Comparison of ENCODE assay signal across 13 cellular contexts in genomic region chr16:73067671-73068545, GRCh38. TPM values are rescaled to one million over a fixed set of nuclear protein-coding genes. Genes with fewer than 3 reads are reported as not detected.
A peak's percentile ranks its signal among the peaks of the same experiment; 100 is the strongest.
DNase-seq lines count a peak whose midpoint lies in the region; ATAC-seq and TF ChIP-seq lines count a peak whose summit lies in the region.
"Had no signal": no experiment of that assay in that cellular context is flagged by ENCODE, and none has a peak within 500 bp of the region (broad histone marks: within the 10 kb centered on the region; RNA-seq: fewer than 3 reads in every experiment).

No MANE protein-coding gene starts in this region.

- no peak overlapping the region for H2AFZ ChIP-seq in GM23338

- ATAC-seq in GM23338 (no peak), lower lobe of right lung (no peak)

- H3K9me3 Mint-ChIP-seq in GM23338: peaks cover 7% of the 10 kb centered on the region; the same call in 2 of the 3 replicates
- H3K9me3 Mint-ChIP-seq in chondrocyte (ENCODE audit: low read depth): no peaks in the 10 kb centered on the region
- H3K9me3 Mint-ChIP-seq: activated CD4-positive, alpha-beta memory T cell treated with anti-CD3 and anti-CD28 coated beads for 36 hours had no signal

- peaks cover 67% of the 10 kb centered on the region for H3K4me1 ChIP-seq in GM23338 (ENCODE audit: insufficient read depth)
- H3K4me1 ChIP-seq in lower lobe of right lung: peaks cover 64% of the 10 kb centered on the region
- H3K4me1 ChIP-seq in skeletal muscle tissue (ENCODE audit: control insufficient read depth in 3 of 3, insufficient read depth in 3 of 3, low read length in 3 of 3): peaks cover 44 to 74% (median 62%) of the 10 kb centered on the region in 3 donors

- H3K27ac ChIP-seq in GM23338 (ENCODE audit: low read depth) (no peak overlapping the region), lower lobe of right lung (peak overlapping the region; percentile 86), skeletal muscle tissue (ENCODE audit: low read depth, low read length) (peak overlapping the region; percentile 96)
- H3K27ac ChIP-seq: BLaER1 had no signal

- H3K27me3 ChIP-seq in GM23338 (ENCODE audit: insufficient read depth) (peaks cover 91% of the 10 kb centered on the region), lower lobe of right lung (ENCODE audit: low read depth) (peaks cover 40% of the 10 kb centered on the region), skeletal muscle tissue (ENCODE audit: control insufficient read depth in 3 of 3, insufficient read depth in 3 of 3, low read length in 3 of 3) (peaks cover 0 to 2% (median 2%) of the 10 kb centered on the region in 3 donors)

- H3K36me3 Mint-ChIP-seq in GM23338 (ENCODE audit: low read depth) (no peaks in the 10 kb centered on the region), chondrocyte (ENCODE audit: low read depth) (no peaks in the 10 kb centered on the region)
- H3K36me3 Mint-ChIP-seq: activated CD4-positive, alpha-beta memory T cell treated with anti-CD3 and anti-CD28 coated beads for 36 hours; activated naive CD8-positive, alpha-beta T cell had no signal

- H3K9me3 ChIP-seq in lower lobe of right lung (no peaks in the 10 kb centered on the region), skeletal muscle tissue (ENCODE audit: control insufficient read depth in 3 of 3, low read length in 3 of 3) (no peaks in the 10 kb centered on the region)
- H3K9me3 ChIP-seq: BLaER1 had no signal

- intact Hi-C loops in lower lobe of right lung (cut with DNase I): no loop called here

- H3F3A ChIP-seq in GM23338 (replicated peaks; ENCODE audit: low read depth): peaks cover 23% of the 10 kb centered on the region

- TF ChIP-seq CTCF in GM23338 (conservative IDR thresholded peaks at IDR 0.05; ENCODE audit: low read depth in 2 of 2): no peak
- no peak for TF ChIP-seq CTCF in chondrocyte (IDR thresholded peaks at IDR 0.05)
- TF ChIP-seq CTCF in lower lobe of right lung (IDR thresholded peaks at IDR 0.05): no peak

- H3K4me3 ChIP-seq in GM23338: peak overlapping the region; percentile 62
- H3K4me3 ChIP-seq in lower lobe of right lung: no peak overlapping the region
- peak overlapping the region in 1 of 3 donors; percentile 58 for H3K4me3 ChIP-seq in skeletal muscle tissue (ENCODE audit: low read length in 3 of 3)
- H3K4me3 ChIP-seq: BLaER1 had no signal

- H3K36me3 ChIP-seq in GM23338 (ENCODE audit: insufficient read depth) (no peaks in the 10 kb centered on the region; the same call in 1 of the 2 replicates), lower lobe of right lung (no peaks in the 10 kb centered on the region), skeletal muscle tissue (ENCODE audit: control insufficient read depth in 3 of 3, insufficient read depth in 3 of 3, low read length in 3 of 3) (no peaks in the 10 kb centered on the region)
- H3K36me3 ChIP-seq: BLaER1 had no signal

- H3K4me3 Mint-ChIP-seq in GM23338: no peak overlapping the region; the same call in 2 of the 3 replicates
- peak overlapping the region; percentile 6 for H3K4me3 Mint-ChIP-seq in chondrocyte (ENCODE audit: unreplicated experiment)
- H3K4me3 Mint-ChIP-seq: activated CD4-positive, alpha-beta memory T cell treated with anti-CD3 and anti-CD28 coated beads for 36 hours; activated naive CD8-positive, alpha-beta T cell had no signal

- peaks cover 7% of the 10 kb centered on the region for H4K20me1 ChIP-seq in GM23338 (replicated peaks; ENCODE audit: insufficient read depth)

- H3K4me1 Mint-ChIP-seq in GM23338 (peaks cover 51% of the 10 kb centered on the region), chondrocyte (ENCODE audit: low read depth) (peaks cover 89% of the 10 kb centered on the region)

- no peaks in the 10 kb centered on the region for H3K9me2 ChIP-seq in GM23338 (ENCODE audit: insufficient read depth)

- H3K4me2 ChIP-seq in GM23338: peak overlapping the region; percentile 91; the same call in 1 of the 2 replicates
- H3K4me2 ChIP-seq: BLaER1 had no signal

- no peak for DNase-seq in GM23338 (ENCODE audit: low spot score)
- DNase-seq in chondrocyte (ENCODE audit: low spot score): no peak
- no peak for DNase-seq in lower lobe of right lung
- DNase-seq in activated effector memory CD4-positive, alpha-beta T cell treated with Interleukin-2 at 50 U/mL for 16 hours: no peak
- DNase-seq in activated effector memory CD4-positive, alpha-beta T cell treated with anti-CD3 and anti-CD28 coated beads, Interleukin-2, amount 50 U/mL, for 16 hours: no peak
- DNase-seq in NCI-H1092 (lab: John Stamatoyannopoulos, UW): no peak
- no peak for DNase-seq in KBM-7
- DNase-seq: activated CD4-positive, alpha-beta memory T cell treated with anti-CD3 and anti-CD28 coated beads for 36 hours; effector memory CD4-positive, alpha-beta T cell; NCI-H748 treated with DMSO at 0.1 percent for 48 hours had no signal

- peaks cover 93% of the 10 kb centered on the region for H3K27me3 Mint-ChIP-seq in GM23338 (ENCODE audit: insufficient read depth, low read depth, poor library complexity)
- no peaks in the 10 kb centered on the region for H3K27me3 Mint-ChIP-seq in chondrocyte (ENCODE audit: low read depth)

- no peak overlapping the region for H3K27ac Mint-ChIP-seq in GM23338
- H3K27ac Mint-ChIP-seq in chondrocyte (ENCODE audit: unreplicated experiment): peak overlapping the region; percentile 100
- H3K27ac Mint-ChIP-seq: activated CD4-positive, alpha-beta memory T cell treated with anti-CD3 and anti-CD28 coated beads for 36 hours; activated naive CD8-positive, alpha-beta T cell had no signal

- H3K79me2 ChIP-seq in GM23338 (replicated peaks; ENCODE audit: insufficient read depth): no peaks in the 10 kb centered on the region

- in situ Hi-C loops in KBM-7 (cut with MboI; ENCODE audit: low pct_unique_long_range_greater_than_20kb, low sequenced_read_pairs): no loop called here

- H3K9ac ChIP-seq in skeletal muscle tissue (ENCODE audit: low read depth in 1 of 3, low read length in 3 of 3): peak overlapping the region; percentile 49 to 83 (median 82)
- H3K9ac ChIP-seq: BLaER1 had no signal

TF ChIP-seq in GM23338, 12 proteins besides CTCF, POLR2A, EP300 and RAD21 (continues in another document):
- TF ChIP-seq EZH2phosphoT487 (IDR thresholded peaks at IDR 0.05; ENCODE audit: unreplicated experiment): no peak
- TF ChIP-seq ETS1 (IDR thresholded peaks at IDR 0.05): no peak
- no peak for TF ChIP-seq POLR2AphosphoS5 (IDR thresholded peaks at IDR 0.05; ENCODE audit: low read depth)
- TF ChIP-seq ZNF331 (CRISPR knock-in tag; IDR thresholded peaks at IDR 0.05; ENCODE audit: low read depth): no peak
- TF ChIP-seq EZH2 (IDR thresholded peaks at IDR 0.05; ENCODE audit: low read depth, unreplicated experiment): no peak
- TF ChIP-seq ZNF114 (CRISPR knock-in tag; IDR thresholded peaks at IDR 0.05): no peak

RNA-seq across cellular contexts. Expression of gene ZFHX3, which starts 20.0 kb away (rescaled TPM):
- 0.74 and 1.0 TPM in 2 replicates for total RNA-seq in GM23338 (2014; rRNA removed; shearing (Covaris generic))
- polyA plus RNA-seq in GM23338 (2016; fragmentation: Nextera tagmentation; extraction: Ambion mirVana): 1.3 and 1.5 TPM in 2 replicates
- total RNA-seq in chondrocyte (74.4 to 91.0 TPM (median 86.8 TPM) in 3 replicates), lower lobe of right lung (29.3 TPM), skeletal muscle tissue (8.9 TPM)
